In the genomic region with DNA sequence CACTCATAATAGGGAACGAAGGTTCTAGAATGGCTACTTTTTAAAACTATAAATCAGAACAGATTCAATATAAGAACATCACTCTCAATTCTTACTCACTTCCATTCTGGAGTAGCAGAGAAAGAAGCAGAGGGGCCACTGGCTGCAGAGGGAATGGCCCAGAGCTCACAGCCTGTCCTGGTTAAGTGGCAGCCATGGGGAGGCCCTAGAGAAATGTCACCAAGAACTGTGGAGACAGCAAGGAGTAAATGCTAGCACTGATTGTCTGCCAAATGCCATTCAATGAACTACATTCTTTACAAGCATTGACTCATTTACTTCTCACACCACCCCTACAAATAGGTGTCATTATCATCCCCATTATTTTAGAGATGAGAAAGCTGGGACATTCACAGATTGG, we compare ENCODE assay signal across 22 cellular contexts.
"Had no signal": no experiment of that assay in that cellular context is flagged by ENCODE, and none has a peak within 500 bp of the region (broad histone marks: within the 10 kb centered on the region; RNA-seq: fewer than 3 reads in every experiment).

No MANE protein-coding gene starts in this region.

- H3K36me3 Mint-ChIP-seq: memory B cell; stimulated activated memory B cell treated with anti-CD40 and anti-IgM and Interleukin-4, amounts not matched to agents 10 μg/mL and 1 μg/mL and 100 μg/mL, for 72 hours had no signal

- H3K27ac ChIP-seq: coronary artery, prostate gland, sigmoid colon, thoracic aorta, tibial nerve, upper lobe of right lung, uterus had no signal

- H3K27me3 ChIP-seq: sigmoid colon, uterus had no signal

- DNase-seq: dermis blood vessel endothelial cell; effector memory CD4-positive, alpha-beta T cell; erythroblast; kidney; naive thymus-derived CD4-positive, alpha-beta T cell; nephron progenitor cell; right cardiac atrium; sigmoid colon; stimulated activated CD4-positive, alpha-beta T cell treated with anti-CD3 and anti-CD28 coated beads, Interleukin-2, amount 100 ng/mL, for 24 hours; stimulated activated CD4-positive, alpha-beta T cell treated with anti-CD3 and anti-CD28 coated beads, Interleukin-4, amount 100 ng/mL, for 4 hours; stimulated activated naive CD8-positive, alpha-beta T cell treated with anti-CD3 and anti-CD28 coated beads, Interleukin-15, Interleukin-2, amounts not matched to agents 100 U/mL and 50 U/mL, for 24 hours; upper lobe of right lung had no signal

- FAIRE-seq: endometrium, frontal cortex, kidney had no signal

- H3K9me3 ChIP-seq: prostate gland, sigmoid colon, thoracic aorta, tibial nerve, upper lobe of right lung, uterus had no signal

- H3K4me3 ChIP-seq: lung, prostate gland, sigmoid colon, tibial nerve, upper lobe of right lung, uterus had no signal

- H3K27ac Mint-ChIP-seq: memory B cell; naive thymus-derived CD4-positive, alpha-beta T cell; nephron progenitor cell; stimulated activated memory B cell treated with anti-CD40 and anti-IgM and Interleukin-4, amounts not matched to agents 10 μg/mL and 1 μg/mL and 100 μg/mL, for 72 hours had no signal

- H3K4me1 ChIP-seq: prostate gland, uterus had no signal

- H3K9me3 Mint-ChIP-seq: memory B cell; nephron progenitor cell; stimulated activated memory B cell treated with anti-CD40 and anti-IgM and Interleukin-4, amounts not matched to agents 10 μg/mL and 1 μg/mL and 100 μg/mL, for 72 hours had no signal

- H3K36me3 ChIP-seq: prostate gland, sigmoid colon, thoracic aorta, tibial nerve, upper lobe of right lung, uterus had no signal
